8 cellular contexts compared by ENCODE assay signal in genomic region chr18:23453657-23454011, GRCh38. TPM values are rescaled to one million over a fixed set of nuclear protein-coding genes. Genes with fewer than 3 reads are reported as not detected.
DNase-seq lines count a peak whose midpoint lies in the region; ATAC-seq and TF ChIP-seq lines count a peak whose summit lies in the region.

No MANE protein-coding gene starts in this region.

- H3K36me3 ChIP-seq in BJ (ENCODE audit: control insufficient read depth, insufficient read depth, low read length) (no peaks in the 10 kb centered on the region; the same call in 1 of the 2 replicates), endocrine pancreas (ENCODE audit: control insufficient read depth, insufficient read depth, low read length) (no peaks in the 10 kb centered on the region), urinary bladder (ENCODE audit: insufficient read depth) (no peaks in the 10 kb centered on the region)

- H3K27ac ChIP-seq in urinary bladder (ENCODE audit: low read depth), result peak overlapping the region; percentile 90

- H3K4me1 ChIP-seq in endocrine pancreas (ENCODE audit: control insufficient read depth, insufficient read depth, low read length) (peaks cover 10% of the 10 kb centered on the region), urinary bladder (ENCODE audit: insufficient read depth) (no peaks in the 10 kb centered on the region)

- DNase-seq in BJ (ENCODE audit: low read depth) (peak; percentile 11), RKO (ENCODE audit: low spot score) (peak; percentile 81), mucosa of gallbladder (ENCODE audit: low spot score) (peak; percentile 18), COLO668 (lab: John Stamatoyannopoulos, UW; ENCODE audit: unreplicated experiment) (no peak)

- POLR2A ChIA-PET in BJ (lab: Charles Lee), result no interaction called here

- no peaks in the 10 kb centered on the region for H3K27me3 ChIP-seq in BJ (ENCODE audit: control insufficient read depth, insufficient read depth, low read length)
- H3K27me3 ChIP-seq in endocrine pancreas (ENCODE audit: control insufficient read depth, insufficient read depth, low read length), result no peaks in the 10 kb centered on the region

- ATAC-seq in GM21576 (IDR thresholded peaks at IDR 0.05; ENCODE audit: unreplicated experiment), result peak; percentile 0
- no peak for ATAC-seq in GM18517 (IDR thresholded peaks at IDR 0.05; ENCODE audit: unreplicated experiment)

- peak overlapping the region; percentile 56 for H3K4me3 ChIP-seq in BJ (ENCODE audit: low read depth, low read length)
- H3K4me3 ChIP-seq in endocrine pancreas (ENCODE audit: control insufficient read depth, insufficient read depth, low read length), result peak overlapping the region; percentile 91
- H3K4me3 ChIP-seq in urinary bladder (ENCODE audit: low read depth, low read length), result peak overlapping the region; percentile 89

- no peaks in the 10 kb centered on the region for H3K9me3 ChIP-seq in endocrine pancreas (ENCODE audit: control insufficient read depth, low read length)

- CTCF ChIA-PET in BJ (lab: Yijun Ruan, JAX), result no interaction called here

- peak overlapping the region; percentile 75 for H3K9ac ChIP-seq in endocrine pancreas (ENCODE audit: control insufficient read depth, insufficient read depth, low read length)

- no peak for TF ChIP-seq CTCF in BJ (IDR thresholded peaks at IDR 0.05; ENCODE audit: insufficient read depth, low read depth, low read length)

- under 1% methylated on average over 10 of the region's 10 CpGs for WGBS in urinary bladder

RNA-seq across cellular contexts. Expression of gene RIOK3, which starts 0.5 kb away (rescaled TPM):
- polyA plus RNA-seq in BJ (2011; rRNA removed) (30.9 and 45.1 TPM in 2 replicates), urinary bladder (43.4 TPM)
- 25.7 and 26.6 TPM in 2 replicates for polyA minus RNA-seq in BJ (2011; rRNA and poly(A)+ RNA removed)
- total RNA-seq in mucosa of gallbladder (68.9 TPM), urinary bladder (74.9 TPM)

RNA-seq across cellular contexts. Expression of gene RMC1, which starts 49.7 kb away (rescaled TPM):
- 10.8 and 15.1 TPM in 2 replicates for polyA plus RNA-seq in BJ (2011; rRNA removed)
- 10.1 and 12.5 TPM in 2 replicates for polyA minus RNA-seq in BJ (2011; rRNA and poly(A)+ RNA removed)
- total RNA-seq in mucosa of gallbladder, result 27.0 TPM
- total RNA-seq in urinary bladder, result 16.8 TPM
- polyA plus RNA-seq in urinary bladder, result 24.4 TPM
